18 cellular contexts compared by ENCODE assay signal in genomic region chr4:102580463-102580842, GRCh38.
A peak's percentile ranks its signal among the peaks of the same experiment; 100 is the strongest.
DNase-seq lines count a peak whose midpoint lies in the region; ATAC-seq, FAIRE-seq and TF ChIP-seq lines count a peak whose summit lies in the region.
"Had no signal": no experiment of that assay in that cellular context is flagged by ENCODE, and none has a peak within 500 bp of the region (broad histone marks: within the 10 kb centered on the region; RNA-seq: fewer than 3 reads in every experiment).

No MANE protein-coding gene starts in this region.

- CTCF ChIA-PET in activated CD4-positive, alpha-beta memory T cell treated with anti-CD3 and anti-CD28 coated beads, Interleukin-2, amount 10 ng/mL, durations not matched to agents 7 days and 5 days (lab: Charles Lee): interaction anchor here (0.8 to 3.4 kb wide), 2 partner anchors 31 to 45 kb away, joined by 3 to 36 read pairs; no protein-coding TSS in a partner anchor

- peak; percentile 37 for ATAC-seq in GM19463 (IDR thresholded peaks at IDR 0.05; ENCODE audit: unreplicated experiment)

- H3K36me3 ChIP-seq in small intestine (ENCODE audit: control insufficient read depth in 2 of 2, insufficient read depth in 2 of 2, low read length in 2 of 2) (peaks cover 10 to 16% of the 10 kb centered on the region in 2 donors), prostate gland (no peaks in the 10 kb centered on the region)
- H3K36me3 ChIP-seq: MG63, uterus had no signal

- H3K4me3 ChIP-seq in small intestine (ENCODE audit: low read depth in 1 of 2, low read length in 2 of 2) (no peak overlapping the region), prostate gland (no peak overlapping the region)
- H3K4me3 ChIP-seq: esophagus muscularis mucosa, MG63, uterus had no signal

- no peak for TF ChIP-seq POLR2A in prostate gland (IDR thresholded peaks at IDR 0.05)

- intact Hi-C loops in prostate gland (cut with DNase I): no loop called here

- H3K36me3 Mint-ChIP-seq in activated T-cell treated with anti-CD3 and anti-CD28 coated beads, Interleukin-2, amount 50 U/mL, for 24 hours (ENCODE audit: low read depth): peaks cover 98% of the 10 kb centered on the region
- peaks cover 75% of the 10 kb centered on the region for H3K36me3 Mint-ChIP-seq in activated CD4-positive, alpha-beta memory T cell treated with anti-CD3 and anti-CD28 coated beads, Interleukin-2, amount 10 ng/mL, durations not matched to agents 7 days and 5 days (ENCODE audit: low read depth)

- H3K27ac Mint-ChIP-seq in activated T-cell treated with anti-CD3 and anti-CD28 coated beads, Interleukin-2, amount 50 U/mL, for 24 hours: peak overlapping the region; percentile 94
- peak overlapping the region; percentile 33 for H3K27ac Mint-ChIP-seq in activated CD4-positive, alpha-beta memory T cell treated with anti-CD3 and anti-CD28 coated beads, Interleukin-2, amount 10 ng/mL, durations not matched to agents 7 days and 5 days
- H3K27ac Mint-ChIP-seq: memory B cell had no signal

- peak overlapping the region; percentile 32 for H3K4me3 Mint-ChIP-seq in activated T-cell treated with anti-CD3 and anti-CD28 coated beads, Interleukin-2, amount 50 U/mL, for 24 hours
- H3K4me3 Mint-ChIP-seq in activated CD4-positive, alpha-beta memory T cell treated with anti-CD3 and anti-CD28 coated beads, Interleukin-2, amount 10 ng/mL, durations not matched to agents 7 days and 5 days: no peak overlapping the region
- H3K4me3 Mint-ChIP-seq: memory B cell had no signal

- peaks cover 80% of the 10 kb centered on the region for H3K4me1 Mint-ChIP-seq in activated T-cell treated with anti-CD3 and anti-CD28 coated beads, Interleukin-2, amount 50 U/mL, for 24 hours (ENCODE audit: low read depth)
- peaks cover 71% of the 10 kb centered on the region for H3K4me1 Mint-ChIP-seq in activated CD4-positive, alpha-beta memory T cell treated with anti-CD3 and anti-CD28 coated beads, Interleukin-2, amount 10 ng/mL, durations not matched to agents 7 days and 5 days

- no peak for DNase-seq in activated T-cell treated with anti-CD3 and anti-CD28 coated beads, Interleukin-2, amount 50 U/mL, for 24 hours
- DNase-seq in activated T-cell treated with anti-CD3 and anti-CD28 coated beads for 4 hours (no peak), small intestine (peak; percentile 26), midbrain (lab: John Stamatoyannopoulos, UW) (no peak), SK-N-DZ (ENCODE audit: low spot score) (no peak), prostate gland (ENCODE audit: low spot score) (no peak)
- DNase-seq in activated CD4-positive, alpha-beta memory T cell treated with anti-CD3 and anti-CD28 coated beads, Interleukin-2, amount 10 ng/mL, durations not matched to agents 7 days and 5 days: no peak
- DNase-seq: activated CD4-positive, alpha-beta T cell treated with anti-CD3 and anti-CD28 coated beads for 48 hours; glutamatergic neuron; MG63; NCI-H2081; NCI-H524 treated with DMSO at 0.1 percent for 48 hours; SHP77 treated with DMSO at 0.1 percent for 48 hours; uterus had no signal

- H3K9me3 Mint-ChIP-seq in activated T-cell treated with anti-CD3 and anti-CD28 coated beads, Interleukin-2, amount 50 U/mL, for 24 hours: no peaks in the 10 kb centered on the region
- no peaks in the 10 kb centered on the region for H3K9me3 Mint-ChIP-seq in activated CD4-positive, alpha-beta memory T cell treated with anti-CD3 and anti-CD28 coated beads, Interleukin-2, amount 10 ng/mL, durations not matched to agents 7 days and 5 days
- H3K9me3 Mint-ChIP-seq: memory B cell had no signal

- no peaks in the 10 kb centered on the region for H3K4me1 ChIP-seq in small intestine (ENCODE audit: control insufficient read depth in 2 of 2, insufficient read depth in 1 of 2, low read depth in 1 of 2, low read length in 1 of 2)
- peaks cover 6% of the 10 kb centered on the region for H3K4me1 ChIP-seq in prostate gland (replicated peaks)
- H3K4me1 ChIP-seq: uterus had no signal

- H3K27me3 ChIP-seq in small intestine (ENCODE audit: control insufficient read depth in 2 of 2, insufficient read depth in 2 of 2, low read length in 2 of 2) (no peaks in the 10 kb centered on the region), prostate gland (replicated peaks; ENCODE audit: insufficient read depth) (no peaks in the 10 kb centered on the region)
- H3K27me3 ChIP-seq: esophagus muscularis mucosa, MG63, uterus had no signal

- no peak for TF ChIP-seq CTCF in prostate gland (IDR thresholded peaks at IDR 0.05)

- 78 to 86% (median 82%) methylated on average over 1 of the region's 1 CpG for WGBS in small intestine, 3 donors
- WGBS in prostate gland: 80% methylated on average over 1 of the region's 1 CpG

- H3K27ac ChIP-seq in small intestine (ENCODE audit: low read depth in 1 of 2, low read length in 1 of 2) (no peak overlapping the region), prostate gland (no peak overlapping the region)
- H3K27ac ChIP-seq: esophagus muscularis mucosa, uterus had no signal

- H3K9me3 ChIP-seq in small intestine (ENCODE audit: control insufficient read depth, low read depth) (no peaks in the 10 kb centered on the region), prostate gland (no peaks in the 10 kb centered on the region)
- H3K9me3 ChIP-seq: esophagus muscularis mucosa, MG63, uterus had no signal

- no peak for FAIRE-seq in small intestine (lab: Jason Lieb, UNC)
- FAIRE-seq: bronchial epithelial cell had no signal

- POLR2A ChIA-PET in activated CD4-positive, alpha-beta memory T cell treated with anti-CD3 and anti-CD28 coated beads, Interleukin-2, amount 10 ng/mL, durations not matched to agents 7 days and 5 days (lab: Charles Lee): interaction anchor here (0.7 to 3.1 kb wide), 6 partner anchors 8 to 245 kb away, joined by 3 to 18 read pairs (median 6); no protein-coding TSS in a partner anchor

- no peaks in the 10 kb centered on the region for H3K27me3 Mint-ChIP-seq in activated T-cell treated with anti-CD3 and anti-CD28 coated beads, Interleukin-2, amount 50 U/mL, for 24 hours
- no peaks in the 10 kb centered on the region for H3K27me3 Mint-ChIP-seq in activated CD4-positive, alpha-beta memory T cell treated with anti-CD3 and anti-CD28 coated beads, Interleukin-2, amount 10 ng/mL, durations not matched to agents 7 days and 5 days
- H3K27me3 Mint-ChIP-seq: memory B cell had no signal
